Comparison of ENCODE assay signal across 20 cellular contexts in the genomic region with DNA sequence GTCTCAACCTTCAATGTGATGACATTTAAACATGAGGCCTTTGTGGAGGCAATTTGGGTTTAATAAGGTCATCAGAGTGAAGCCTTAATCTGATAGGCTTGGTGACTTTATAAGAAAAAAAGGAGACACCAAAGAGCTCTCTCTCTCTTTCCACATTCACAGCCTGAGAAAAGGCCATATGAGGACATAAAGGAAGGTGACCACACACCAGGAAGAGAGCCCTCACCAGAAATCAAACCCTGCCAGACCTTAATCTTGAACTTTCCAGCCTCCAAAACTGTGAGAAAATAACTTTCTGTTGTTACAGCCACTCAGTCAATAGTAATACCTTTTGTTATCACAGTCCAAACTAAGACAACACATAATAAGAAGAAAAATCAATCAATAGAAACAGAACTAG. TPM values are rescaled to one million over a fixed set of nuclear protein-coding genes. Genes with fewer than 3 reads are reported as not detected.
A peak's percentile ranks its signal among the peaks of the same experiment; 100 is the strongest.
DNase-seq lines count a peak whose midpoint lies in the region; TF ChIP-seq lines count a peak whose summit lies in the region.
"Had no signal": no experiment of that assay in that cellular context is flagged by ENCODE, and none has a peak within 500 bp of the region (broad histone marks: within the 10 kb centered on the region; RNA-seq: fewer than 3 reads in every experiment).

No MANE protein-coding gene starts in this region.

- no peak overlapping the region for H2AFZ ChIP-seq in H9 (ENCODE audit: low read length)

- H2BK15ac ChIP-seq in H9 (ENCODE audit: low read depth, low read length): no peak overlapping the region

- no peaks in the 10 kb centered on the region for H3K27me3 Mint-ChIP-seq in H9 (ENCODE audit: low read depth)

- H3K23ac ChIP-seq in H9 (ENCODE audit: insufficient read length, low read depth, low read length): no peak overlapping the region

- peaks cover 46% of the 10 kb centered on the region for H3K36me3 ChIP-seq in SJSA1

- no peak overlapping the region for H3K4me3 Mint-ChIP-seq in H9
- H3K4me3 Mint-ChIP-seq: B cell, CD14-positive monocyte had no signal

- H3T11ph ChIP-seq in H9 (ENCODE audit: low read length): no peak overlapping the region

- H3K27me3 ChIP-seq in H9 (ENCODE audit: insufficient read depth, low read length): no peaks in the 10 kb centered on the region
- H3K27me3 ChIP-seq in SJSA1 (replicated peaks): no peaks in the 10 kb centered on the region

- TF ChIP-seq CTCF in H9 (conservative IDR thresholded peaks at IDR 0.05): no peak
- no peak for TF ChIP-seq CTCF in fibroblast of pulmonary artery (IDR thresholded peaks at IDR 0.05; ENCODE audit: low read length, missing control alignments)

- H3K27ac Mint-ChIP-seq in H9: no peak overlapping the region
- H3K27ac Mint-ChIP-seq: B cell had no signal

- H3K79me1 ChIP-seq in H9 (ENCODE audit: insufficient read depth, low read depth, low read length, poor library complexity, severe bottlenecking): no peaks in the 10 kb centered on the region

- no peaks in the 10 kb centered on the region for H3K36me3 Mint-ChIP-seq in H9 (ENCODE audit: insufficient read depth in 1 of 3, low read depth in 3 of 3)
- H3K36me3 Mint-ChIP-seq: CD14-positive monocyte had no signal

- H2BK5ac ChIP-seq in H9 (ENCODE audit: insufficient read length, low read length): no peak overlapping the region

- no peak overlapping the region for H2AK5ac ChIP-seq in H9 (ENCODE audit: insufficient read length, low read length)

- H3K4me1 ChIP-seq in H9 (ENCODE audit: insufficient read depth, low read length) (no peaks in the 10 kb centered on the region; the same call in 1 of the 2 replicates), SJSA1 (replicated peaks) (peaks cover 16% of the 10 kb centered on the region)
- H3K4me1 ChIP-seq: A549 had no signal

- no peaks in the 10 kb centered on the region for H3K79me2 ChIP-seq in H9 (ENCODE audit: insufficient read depth, low read length)

- peak overlapping the region; percentile 23 for H2BK120ac ChIP-seq in H9 (ENCODE audit: low read depth, low read length, poor library complexity, severe bottlenecking)

- H3K14ac ChIP-seq in H9 (ENCODE audit: insufficient read depth, low read length): no peak overlapping the region

- no peak overlapping the region for H4K5ac ChIP-seq in H9 (ENCODE audit: insufficient read length, low read depth, low read length)

- intact Hi-C loops in posterior cingulate gyrus (cut with DNase I) (no loop called here), head of caudate nucleus (cut with DNase I) (no loop called here)

- no peak for DNase-seq in H9
- peak in 1 of 2 experiments; percentile 22 for DNase-seq in SJSA1 (ENCODE audit: low read depth in 1 of 2, low spot score in 2 of 2)
- DNase-seq in fibroblast of pulmonary artery (ENCODE audit: low read depth): peak; percentile 35
- DNase-seq in posterior cingulate gyrus: no peak
- DNase-seq in head of caudate nucleus: no peak
- no peak for DNase-seq in NCI-H510A treated with DMSO at 0.1 percent for 48 hours (lab: John Stamatoyannopoulos, UW)
- DNase-seq in middle frontal gyrus (ENCODE audit: extremely low spot score, low spot score): no peak
- DNase-seq: DMS53; EL; KG1; NCI-H1092 treated with DMSO at 0.1 percent for 48 hours; NCI-H1436 treated with DMSO at 0.1 percent for 48 hours; NCI-H1930; NCI-H2227 treated with DMSO at 0.1 percent for 48 hours; NCI-H510A; NCI-H748 treated with DMSO at 0.1 percent for 48 hours; NK-92 treated with Interleukin-12 subunit alpha and Interleukin-12 subunit beta, amount 100 ng/mL, for 24 hours had no signal

- no peak overlapping the region for H3K4ac ChIP-seq in H9 (ENCODE audit: low read depth, low read length)

- no peak overlapping the region for H3K56ac ChIP-seq in H9 (ENCODE audit: insufficient read length, low read depth, low read length)

- H3K4me2 ChIP-seq in H9 (ENCODE audit: insufficient read depth, insufficient read length, low read length): no peak overlapping the region
- H3K4me2 ChIP-seq: A549 had no signal

- no peak overlapping the region for H4K91ac ChIP-seq in H9 (ENCODE audit: insufficient read length, low read depth, low read length)

- H3K4me1 Mint-ChIP-seq in H9: peaks cover 0 to 5% of the 10 kb centered on the region in 2 experiments; a peak in 1 of 4 replicates
- H3K4me1 Mint-ChIP-seq: B cell, CD14-positive monocyte had no signal

- no peak overlapping the region for H3K9ac ChIP-seq in H9 (ENCODE audit: extremely low read depth, insufficient read length, low read length)

- H4K20me1 ChIP-seq in H9 (ENCODE audit: control insufficient read depth, insufficient read depth, insufficient read length): no peaks in the 10 kb centered on the region

- no peaks in the 10 kb centered on the region for H3K23me2 ChIP-seq in H9 (ENCODE audit: insufficient read length, low read depth, low read length, poor library complexity, severe bottlenecking)

- no peak overlapping the region for H3K27ac ChIP-seq in H9 (ENCODE audit: insufficient read length, low read depth, low read length)
- H3K27ac ChIP-seq in SJSA1: peak overlapping the region; percentile 59; the same call in 1 of the 2 replicates
- H3K27ac ChIP-seq: A549 had no signal

- H4K8ac ChIP-seq in H9 (replicated peaks; ENCODE audit: insufficient read length, low read depth, low read length): no peak overlapping the region

- H3K9me3 ChIP-seq in H9 (ENCODE audit: control insufficient read depth, low read depth, low read length) (no peaks in the 10 kb centered on the region), SJSA1 (replicated peaks) (no peaks in the 10 kb centered on the region)
- H3K9me3 ChIP-seq: A549 had no signal

- H2BK12ac ChIP-seq in H9 (ENCODE audit: insufficient read length, low read depth, low read length): no peak overlapping the region

- H2BK20ac ChIP-seq in H9 (ENCODE audit: low read depth, low read length, poor library complexity, severe bottlenecking): no peak overlapping the region

- H3K18ac ChIP-seq in H9 (ENCODE audit: insufficient read length, low read depth, low read length): no peak overlapping the region

- H3K9me3 Mint-ChIP-seq in H9: no peaks in the 10 kb centered on the region

- H3K4me3 ChIP-seq in SJSA1 (no peak overlapping the region), fibroblast of pulmonary artery (replicated peaks; ENCODE audit: low read depth, low read length) (no peak overlapping the region)
- H3K4me3 ChIP-seq: A549 had no signal

RNA-seq across cellular contexts. Expression of gene COL12A1, which starts 47.7 kb away (rescaled TPM):
- 0.96 and 1.4 TPM in 2 replicates for total RNA-seq in H9 (2021)
- 166 and 233 TPM in 2 replicates for total RNA-seq in SJSA1 (2014; rRNA removed; shearing (Covaris generic))
- total RNA-seq: B cell had no signal

Comparison
In these comparisons a context has a peak if more than half of its experiments do, and no peak if none do; other contexts are left out.
1. RNA of gene COL12A1, which starts 47.7 kb away (total RNA-seq): 166 to 233 TPM in SJSA1; 0.96 to 1.4 TPM in H9; every median in the first group is over 10 times any median in the second.